9 cellular contexts compared by ENCODE assay signal in genomic region chr5:43201442-43201841, GRCh38. TPM values are rescaled to one million over a fixed set of nuclear protein-coding genes. Genes with fewer than 3 reads are reported as not detected.
DNase-seq lines count a peak whose midpoint lies in the region; ATAC-seq, FAIRE-seq and TF ChIP-seq lines count a peak whose summit lies in the region.
"Not testable (repeated sequence)": the region's sequence is repeated elsewhere in the genome, so short reads cannot be mapped to it uniquely, and the experiment has no call there.
"Had no signal": no experiment of that assay in that cellular context is flagged by ENCODE, and none has a peak within 500 bp of the region (broad histone marks: within the 10 kb centered on the region; RNA-seq: fewer than 3 reads in every experiment).

No MANE protein-coding gene starts in this region.

- in situ Hi-C loops in GM12878 (cut with MboI) = not testable (repeated sequence)

- CTCF ChIA-PET in GM12878 (lab: Yijun Ruan, JAX) = interaction anchor here (1.4 to 1.7 kb wide), 2 partner anchors 94 to 104 kb away, joined by 6 read pairs; no protein-coding TSS in a partner anchor

- RAD21 ChIA-PET in GM12878 (lab: Charles Lee; ENCODE audit: unreplicated experiment) = interaction anchor here (0.9 kb wide), 1 partner anchor 80 kb away, joined by 4 read pairs; no protein-coding TSS in a partner anchor

- H3K4me2 ChIP-seq in GM12878 (ENCODE audit: control insufficient read depth, insufficient read depth) = 0 out of 2 replicates have a peak overlapping the region, but pooled peaks have one; percentile 9

- not testable (repeated sequence) for H3K9me3 ChIP-seq in GM12878 (replicated peaks; ENCODE audit: control insufficient read depth, insufficient read depth, low read length)

- peak; percentile 20 for DNase-seq in activated CD4-positive, alpha-beta T cell treated with anti-CD3 and anti-CD28 coated beads for 48 hours
- DNase-seq in activated T-cell treated with anti-CD3 and anti-CD28 coated beads for 48 hours (ENCODE audit: low read depth) = peak; percentile 16
- DNase-seq in GM12878 (ENCODE audit: low read depth, low spot score) = not testable (repeated sequence)
- DNase-seq in stimulated activated CD8-positive, alpha-beta memory T cell treated with anti-CD3 and anti-CD28 coated beads, Interleukin-4, amount 100 ng/mL, for 48 hours = peak; percentile 36
- DNase-seq in stimulated activated naive CD4-positive, alpha-beta T cell treated with Interleukin-2 at 50 U/mL for 16 hours (lab: John Stamatoyannopoulos, UW) = peak; percentile 7

- not testable (repeated sequence) for H3K79me2 ChIP-seq in GM12878 (ENCODE audit: control insufficient read depth, insufficient read depth, low read length)

- not testable (repeated sequence) for TF ChIP-seq RAD21 in GM12878 (IDR thresholded peaks at IDR 0.05; ENCODE audit: insufficient read depth, low read depth, low read length)

- intact Hi-C loops in GM12878 (cut with micrococcal nuclease; ENCODE audit: unreplicated experiment) = not testable (repeated sequence)

- TF ChIP-seq POLR2A in GM12878 (IDR thresholded peaks at IDR 0.05; ENCODE audit: low read depth, low read length) = not testable (repeated sequence)

- ATAC-seq in GM18868 (IDR thresholded peaks at IDR 0.05; ENCODE audit: unreplicated experiment) (peak; percentile 50), HG02759 (IDR thresholded peaks at IDR 0.05; ENCODE audit: unreplicated experiment) (peak; percentile 48), HG03378 (IDR thresholded peaks at IDR 0.05; ENCODE audit: unreplicated experiment) (peak; percentile 52), GM12878 (peak; percentile 71)

- not testable (repeated sequence) for FAIRE-seq in GM12878 (lab: Jason Lieb, UNC)

- POLR2A ChIA-PET in GM12878 (lab: Charles Lee) = not testable (repeated sequence)

- not testable (repeated sequence) for H2AFZ ChIP-seq in GM12878 (ENCODE audit: control insufficient read depth, low read depth, low read length)

- 4% methylated on average over 5 of the region's 5 CpGs for WGBS in GM12878 (ENCODE audit: insufficient coverage, insufficient replicate concordance, low lambda C conversion rate, missing lambda C conversion rate)

- not testable (repeated sequence) for H4K20me1 ChIP-seq in GM12878 (ENCODE audit: control insufficient read depth, insufficient read depth)

- peak overlapping the region; percentile 48; the same call in 1 of the 2 replicates for H3K27ac ChIP-seq in GM12878 (ENCODE audit: control insufficient read depth, insufficient read depth)

- TF ChIP-seq EP300 in GM12878 (IDR thresholded peaks at IDR 0.05; ENCODE audit: borderline replicate concordance in 1 of 2, control insufficient read depth in 1 of 2, low read depth in 2 of 2, low read length in 2 of 2) = not testable (repeated sequence)

- H3K4me3 ChIP-seq in GM12878 = not testable (repeated sequence)

- not testable (repeated sequence) for H3K9ac ChIP-seq in GM12878 (ENCODE audit: control insufficient read depth, insufficient read depth, low read length)

- TF ChIP-seq CTCF in GM12878 (IDR thresholded peaks at IDR 0.05 in 2 of 3, conservative IDR thresholded peaks at IDR 0.05 in 1 of 3; ENCODE audit: control insufficient read depth in 2 of 3, extremely low read depth in 1 of 3, insufficient read depth in 1 of 3, low read depth in 3 of 3, low read length in 3 of 3) = not testable (repeated sequence)

- BruUV-seq in GM12878 (replicated peaks; lab: Mats Ljungman, UMichigan) = not testable (repeated sequence)

- not testable (repeated sequence) for H3K4me1 ChIP-seq in GM12878 (ENCODE audit: control insufficient read depth, insufficient read depth, low read length)

- not testable (repeated sequence) for H3K27me3 ChIP-seq in GM12878 (replicated peaks in 1 of 2; ENCODE audit: control insufficient read depth in 2 of 2, insufficient read depth in 2 of 2, low read length in 1 of 2)

- not testable (repeated sequence) for H3K36me3 ChIP-seq in GM12878 (ENCODE audit: control insufficient read depth in 2 of 2, insufficient read depth in 2 of 2, low read length in 1 of 2)

- SMC1A ChIA-PET in GM12878 (lab: Charles Lee; ENCODE audit: uncharacterized antibody, unreplicated experiment) = interaction anchor here (0.7 to 1.6 kb wide), 4 partner anchors 10 to 111 kb away, joined by 3 to 6 read pairs (median 4); partner anchors contain the start of gene NIM1K

TF ChIP-seq in GM12878, 131 proteins besides CTCF, POLR2A, EP300 and RAD21:
- TF ChIP-seq CBFB (IDR thresholded peaks at IDR 0.05; ENCODE audit: low read depth) (0 out of 2 replicates have a peak, but pooled peaks have one; percentile 37), DPF2 (IDR thresholded peaks at IDR 0.05) (peak; percentile 46; the same call in 1 of the 2 replicates), IKZF1 (conservative IDR thresholded peaks at IDR 0.05) (0 out of 2 replicates have a peak, but pooled peaks have one; percentile 26), JUNB (IDR thresholded peaks at IDR 0.05) (peak; percentile 54; the same call in 1 of the 2 replicates), BCL3 (IDR thresholded peaks at IDR 0.05; ENCODE audit: borderline replicate concordance, insufficient read depth, low read depth, low read length, poor library complexity, severe bottlenecking) (peak; percentile 20), BMI1 (IDR thresholded peaks at IDR 0.05; ENCODE audit: borderline replicate concordance) (0 out of 2 replicates have a peak, but pooled peaks have one; percentile 20), BCL11A (IDR thresholded peaks at IDR 0.05; ENCODE audit: low read depth, low read length) (peak; percentile 64; the same call in 1 of the 2 replicates), EGR1 (IDR thresholded peaks at IDR 0.05; ENCODE audit: borderline replicate concordance in 1 of 2, low read depth in 2 of 2, low read length in 2 of 2) (peak in 1 of 2 experiments; percentile 40; a peak in 1 of 3 replicates), RUNX3 (IDR thresholded peaks at IDR 0.05; ENCODE audit: low read length) (peak; percentile 58; the same call in 1 of the 2 replicates), ATF2 (IDR thresholded peaks at IDR 0.05; ENCODE audit: low read length) (0 out of 2 replicates have a peak, but pooled peaks have one; percentile 35), MEF2A (IDR thresholded peaks at IDR 0.05; ENCODE audit: insufficient read depth, low read depth, low read length) (peak; percentile 62; the same call in 1 of the 2 replicates), CREM (IDR thresholded peaks at IDR 0.05; ENCODE audit: low read depth) (peak; percentile 59; the same call in 1 of the 2 replicates), MTA2 (IDR thresholded peaks at IDR 0.05; ENCODE audit: low read depth) (peak; percentile 17; the same call in 1 of the 2 replicates), MEF2B (IDR thresholded peaks at IDR 0.05; ENCODE audit: partially characterized antibody, poor library complexity, severe bottlenecking) (peak; percentile 30), ATF7 (IDR thresholded peaks at IDR 0.05; ENCODE audit: low read depth) (0 out of 2 replicates have a peak, but pooled peaks have one; percentile 28), NFIC (IDR thresholded peaks at IDR 0.05; ENCODE audit: low read depth, low read length) (0 out of 2 replicates have a peak, but pooled peaks have one; percentile 23)

RNA-seq across cellular contexts. Expression of gene NIM1K, which starts 9.4 kb away (rescaled TPM):
- 1.1 and 1.4 TPM in 2 replicates for total RNA-seq in GM12878 (2013; cell fraction: nucleolus; rRNA removed)
- total RNA-seq in GM12878 (2014; rRNA removed) (0.96 and 1.3 TPM in 2 replicates), GM12878 (2014; rRNA removed; fragmentation: Illumina TruSeq; extraction: Trizol) (0.63 and 0.69 TPM in 2 replicates), GM12878 (2021) (0.69 and 1.0 TPM in 2 replicates)
- 0.50 TPM for polyA plus RNA-seq in GM12878 (2011; ENCODE audit: low read depth)
- polyA plus RNA-seq in GM12878 (2011; rRNA removed) (1.3 and 1.6 TPM in 2 replicates), GM12878 (2014; fragmentation: Illumina TruSeq; extraction: Trizol) (0.47 and 0.74 TPM in 2 replicates), GM12878 (2014; fragmentation: Nextera tagmentation; extraction: Ambion mirVana) (under 1 TPM; 0.27 to 0.35 TPM), GM12878 (2014; rRNA removed) (0.37 and 0.84 TPM in 2 replicates), GM12878 (2016; fragmentation: Nextera tagmentation; extraction: Ambion mirVana) (1 to 10 TPM in 1 of 2 experiments, under 1 TPM in 1; 0.96 to 1.7 TPM)
- 1.5 and 1.7 TPM in 2 replicates for polyA plus RNA-seq in GM12878 (2011; cell fraction: cytosol; rRNA removed)
- 0.99 and 1.3 TPM in 2 replicates for polyA plus RNA-seq in GM12878 (2011; cell fraction: nucleus; rRNA removed)
- polyA plus RNA-seq in GM12878 (2012) = 0.76 and 1.0 TPM in 2 replicates
- 1.5 and 1.9 TPM in 2 replicates for polyA minus RNA-seq in GM12878 (2011; rRNA and poly(A)+ RNA removed)
- polyA minus RNA-seq in GM12878 (2011; cell fraction: cytosol; rRNA and poly(A)+ RNA removed) = 1.2 and 1.6 TPM in 2 replicates
- polyA minus RNA-seq in GM12878 (2011; cell fraction: nucleus; rRNA and poly(A)+ RNA removed) = 1.6 and 2.1 TPM in 2 replicates
- total RNA-seq: GM23338 had no signal
- polyA plus RNA-seq: GM23338 had no signal
